Comparison of ENCODE assay signal across 1 cellular context in genomic region chr6:53591873-53592272, GRCh38.
TF ChIP-seq lines count a peak whose summit lies in the region.

No MANE protein-coding gene starts in this region.

TF ChIP-seq in IMR-90, 13 proteins besides CTCF, POLR2A, EP300 and RAD21 (continued from another document):
- TF ChIP-seq, protein P1, sequence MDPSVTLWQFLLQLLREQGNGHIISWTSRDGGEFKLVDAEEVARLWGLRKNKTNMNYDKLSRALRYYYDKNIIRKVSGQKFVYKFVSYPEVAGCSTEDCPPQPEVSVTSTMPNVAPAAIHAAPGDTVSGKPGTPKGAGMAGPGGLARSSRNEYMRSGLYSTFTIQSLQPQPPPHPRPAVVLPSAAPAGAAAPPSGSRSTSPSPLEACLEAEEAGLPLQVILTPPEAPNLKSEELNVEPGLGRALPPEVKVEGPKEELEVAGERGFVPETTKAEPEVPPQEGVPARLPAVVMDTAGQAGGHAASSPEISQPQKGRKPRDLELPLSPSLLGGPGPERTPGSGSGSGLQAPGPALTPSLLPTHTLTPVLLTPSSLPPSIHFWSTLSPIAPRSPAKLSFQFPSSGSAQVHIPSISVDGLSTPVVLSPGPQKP (IDR thresholded peaks at IDR 0.05; ENCODE audit: borderline replicate concordance, low read depth, low read length) = no peak
- TF ChIP-seq MAFK (IDR thresholded peaks at IDR 0.05; ENCODE audit: low read depth, low read length) = no peak
